8 cellular contexts compared by ENCODE assay signal in genomic region chr15:90071220-90071807, GRCh38. TPM values are rescaled to one million over a fixed set of nuclear protein-coding genes. Genes with fewer than 3 reads are reported as not detected.
DNase-seq lines count a peak whose midpoint lies in the region; ATAC-seq and TF ChIP-seq lines count a peak whose summit lies in the region.

No MANE protein-coding gene starts in this region.

- H3K27ac Mint-ChIP-seq in T-helper 17 cell: no peak overlapping the region

- ATAC-seq in GM19351 (IDR thresholded peaks at IDR 0.05; ENCODE audit: unreplicated experiment): peak; percentile 72
- peak; percentile 98 for ATAC-seq in T-helper 17 cell
- no peak for ATAC-seq in HG03039 (IDR thresholded peaks at IDR 0.05; ENCODE audit: unreplicated experiment)

- H3K27me3 Mint-ChIP-seq in T-helper 17 cell: no peaks in the 10 kb centered on the region

- DNase-seq in AG20443 (ENCODE audit: low spot score): peak; percentile 80
- peak; percentile 90 for DNase-seq in NAMALWA (ENCODE audit: low spot score)
- peak; percentile 53 to 74 (median 54) for DNase-seq in T-helper 17 cell
- peak; percentile 77 for DNase-seq in amniotic stem cell (lab: John Stamatoyannopoulos, UW)
- DNase-seq in left ventricle myocardium inferior: peak; percentile 78
- peak; percentile 41 for DNase-seq in skeletal muscle cell (ENCODE audit: low read depth)

- H3K4me3 ChIP-seq in left ventricle myocardium inferior (no peak overlapping the region), skeletal muscle cell (ENCODE audit: low read depth, low read length) (no peak overlapping the region)

- peaks cover 4% of the 10 kb centered on the region for H3K4me1 Mint-ChIP-seq in T-helper 17 cell

- intact Hi-C loops in left ventricle myocardium inferior (cut with micrococcal nuclease): loop anchor here (10.0 kb wide), 1 partner anchor 177 kb away; the partner anchor contains the start of gene AP3S2

- H3K9me3 ChIP-seq in T-helper 17 cell (ENCODE audit: control insufficient read depth, low read length, poor library complexity, severe bottlenecking) (no peaks in the 10 kb centered on the region), left ventricle myocardium inferior (replicated peaks) (no peaks in the 10 kb centered on the region)

- H3K36me3 Mint-ChIP-seq in T-helper 17 cell (ENCODE audit: low read depth): peaks cover 2% of the 10 kb centered on the region

- H3K36me3 ChIP-seq in left ventricle myocardium inferior: peaks cover 11% of the 10 kb centered on the region

- peaks cover 22% of the 10 kb centered on the region for H3K4me1 ChIP-seq in left ventricle myocardium inferior

- H3K27ac ChIP-seq in left ventricle myocardium inferior (replicated peaks): peak overlapping the region; percentile 7

- no peaks in the 10 kb centered on the region for H3K27me3 ChIP-seq in left ventricle myocardium inferior (ENCODE audit: low read depth)

- peak; percentile 87 for TF ChIP-seq CTCF in left ventricle myocardium inferior (IDR thresholded peaks at IDR 0.05; ENCODE audit: borderline replicate concordance)

- H3K4me3 Mint-ChIP-seq in T-helper 17 cell: no peak overlapping the region

RNA-seq across cellular contexts. Expression of gene IDH2, which starts 31.0 kb away (rescaled TPM):
- total RNA-seq in T-helper 17 cell: 10 to 100 TPM; 45.0 to 48.8 TPM
- total RNA-seq in left ventricle myocardium inferior: 933 TPM

Comparison
In these comparisons a context has a peak if more than half of its experiments do, and no peak if none do; other contexts are left out.
1. RNA of gene IDH2, which starts 31.0 kb away (total RNA-seq): 933 TPM in left ventricle myocardium inferior (single experiment); 45.0 to 48.8 TPM in T-helper 17 cell; every median in the first group is over 10 times any median in the second.
2. Peak in every context shown above with its lines, with median percentiles within 50 percentile points of each other: DNase-seq.